In genomic region chr4:111879539-111879938, GRCh38 we compare ENCODE assay signal across 15 cellular contexts.
DNase-seq lines count a peak whose midpoint lies in the region; ATAC-seq lines count a peak whose summit lies in the region.
"Had no signal": no experiment of that assay in that cellular context is flagged by ENCODE, and none has a peak within 500 bp of the region (broad histone marks: within the 10 kb centered on the region; RNA-seq: fewer than 3 reads in every experiment).

No MANE protein-coding gene starts in this region.

- no peak overlapping the region for H4K8ac ChIP-seq in mesendoderm (ENCODE audit: low read depth, low read length)

- no peaks in the 10 kb centered on the region for H3K36me3 ChIP-seq in mesendoderm (ENCODE audit: control insufficient read depth, insufficient read depth, low read length)
- H3K36me3 ChIP-seq: BE2C had no signal

- intact Hi-C loops in head of caudate nucleus (cut with DNase I) = no loop called here

- no peak overlapping the region for H2BK15ac ChIP-seq in mesendoderm (replicated peaks; ENCODE audit: low read depth)

- H3K4ac ChIP-seq in mesendoderm (ENCODE audit: low read depth, low read length) = no peak overlapping the region

- no peak overlapping the region for H4K5ac ChIP-seq in mesendoderm (ENCODE audit: low read length)

- ATAC-seq in GM18867 (IDR thresholded peaks at IDR 0.05; ENCODE audit: unreplicated experiment) (peak; percentile 66), HG03354 (IDR thresholded peaks at IDR 0.05; ENCODE audit: poor library complexity, severe bottlenecking, unreplicated experiment) (peak; percentile 44)
- ATAC-seq: HepG2, Panc1 had no signal

- no peak overlapping the region for H3K23ac ChIP-seq in mesendoderm (ENCODE audit: low read length)

- H3K18ac ChIP-seq in mesendoderm (ENCODE audit: low read length) = no peak overlapping the region

- DNase-seq in NOMO-1 (lab: John Stamatoyannopoulos, UW; ENCODE audit: unreplicated experiment in 2 of 2) (peak; percentile 41 to 87), mesendoderm (peak; percentile 48), OCI-M1 (lab: John Stamatoyannopoulos, UW) (no peak), head of caudate nucleus (no peak), iPS-NIHi7 (ENCODE audit: extremely low spot score) (no peak)
- DNase-seq: BE2C; CD4-positive, alpha-beta T cell; DMS79; KG1; NCI-H1048; NCI-H187 treated with DMSO at 0.1 percent for 48 hours had no signal

- H2AK5ac ChIP-seq in mesendoderm (ENCODE audit: low read length) = no peak overlapping the region

- H2BK120ac ChIP-seq in mesendoderm (ENCODE audit: low read depth, low read length) = no peak overlapping the region

- no peak overlapping the region for H3K27ac ChIP-seq in mesendoderm (ENCODE audit: low read depth, low read length)

- H3K4me1 ChIP-seq in mesendoderm (ENCODE audit: control insufficient read depth, low read depth, low read length) = peaks cover 4% of the 10 kb centered on the region
- H3K4me1 ChIP-seq: BE2C had no signal

- no peak overlapping the region for H3K56ac ChIP-seq in mesendoderm (ENCODE audit: low read length)

- H3K79me2 ChIP-seq in mesendoderm (ENCODE audit: control insufficient read depth, insufficient read depth, low read length) = no peaks in the 10 kb centered on the region

- no peaks in the 10 kb centered on the region for H3K27me3 ChIP-seq in mesendoderm (ENCODE audit: insufficient read depth, low read length, poor library complexity)
- H3K27me3 ChIP-seq: BE2C had no signal

- no peak overlapping the region for H3K4me3 ChIP-seq in mesendoderm (ENCODE audit: low read length)

- H2BK5ac ChIP-seq in mesendoderm (ENCODE audit: low read length) = no peak overlapping the region

- H3K4me2 ChIP-seq in mesendoderm (ENCODE audit: low read length) = no peak overlapping the region

- H3K79me1 ChIP-seq in mesendoderm (ENCODE audit: low read length) = no peaks in the 10 kb centered on the region

- no peak overlapping the region for H3K9ac ChIP-seq in mesendoderm (ENCODE audit: low read length)

Comparison
In these comparisons a context has a peak if more than half of its experiments do, and no peak if none do; other contexts are left out.
1. DNase-seq: peak in NOMO-1 (2 of 2) and mesendoderm (single experiment); none in OCI-M1 (single experiment), head of caudate nucleus (0 of 42) and iPS-NIHi7 (single experiment).